Comparison of ENCODE assay signal across 10 cellular contexts in genomic region chr10:114413398-114413797, GRCh38. TPM values are rescaled to one million over a fixed set of nuclear protein-coding genes. Genes with fewer than 3 reads are reported as not detected.
DNase-seq lines count a peak whose midpoint lies in the region; ATAC-seq, FAIRE-seq and TF ChIP-seq lines count a peak whose summit lies in the region.
"Had no signal": no experiment of that assay in that cellular context is flagged by ENCODE, and none has a peak within 500 bp of the region (broad histone marks: within the 10 kb centered on the region; RNA-seq: fewer than 3 reads in every experiment).

No MANE protein-coding gene starts in this region.

- peak; percentile 31 for DNase-seq in ELR (ENCODE audit: low read depth)
- peak; percentile 89 for DNase-seq in RCC 7860 (ENCODE audit: low spot score)
- peak; percentile 53 to 59 for DNase-seq in heart right ventricle
- DNase-seq in sigmoid colon = peak; percentile 80
- DNase-seq in NCI-H526 (lab: John Stamatoyannopoulos, UW) = no peak
- DNase-seq in T-helper 2 cell treated with Interferon-gamma antibody and Interleukin-4, amounts not matched to agents 5 μg/mL and 100 μg/mL, for 36 hours (ENCODE audit: low spot score) = no peak
- no peak for DNase-seq in NCI-H2171 treated with DMSO at 0.1 percent for 48 hours (lab: John Stamatoyannopoulos, UW)
- DNase-seq: NCI-H1694; stimulated activated naive CD4-positive, alpha-beta T cell treated with Interleukin-2 at 50 U/mL for 16 hours had no signal

- no peak for TF ChIP-seq CTCF in heart right ventricle (IDR thresholded peaks at IDR 0.05)
- TF ChIP-seq CTCF in sigmoid colon (IDR thresholded peaks at IDR 0.05) = no peak

- no peaks in the 10 kb centered on the region for H3K4me1 Mint-ChIP-seq in T-helper 2 cell treated with Interferon-gamma antibody and Interleukin-4, amounts not matched to agents 5 μg/mL and 100 μg/mL, for 36 hours (ENCODE audit: low read depth)

- 19 to 25% methylated on average over 4 of the region's 4 CpGs for WGBS in heart right ventricle, 2 donors
- whole genome bisulfite sequencing in sigmoid colon, 2 donors = 42 to 48% methylated on average over 4 of the region's 4 CpGs

- no peaks in the 10 kb centered on the region for H3K9me3 Mint-ChIP-seq in T-helper 2 cell treated with Interferon-gamma antibody and Interleukin-4, amounts not matched to agents 5 μg/mL and 100 μg/mL, for 36 hours

- H3K4me1 ChIP-seq in heart right ventricle (peaks cover 0 to 27% (median 14%) of the 10 kb centered on the region in 9 donors), sigmoid colon (peaks cover 0 to 13% (median 10%) of the 10 kb centered on the region in 4 donors)

- H3K4me3 ChIP-seq in heart right ventricle (no peak overlapping the region), sigmoid colon (no peak overlapping the region)

- peaks cover 19% of the 10 kb centered on the region for H3K27me3 Mint-ChIP-seq in T-helper 2 cell treated with Interferon-gamma antibody and Interleukin-4, amounts not matched to agents 5 μg/mL and 100 μg/mL, for 36 hours (ENCODE audit: low read depth)

- TF ChIP-seq POLR2A in sigmoid colon (IDR thresholded peaks at IDR 0.05) = no peak

- H3K36me3 Mint-ChIP-seq in T-helper 2 cell treated with Interferon-gamma antibody and Interleukin-4, amounts not matched to agents 5 μg/mL and 100 μg/mL, for 36 hours (ENCODE audit: low read depth) = no peaks in the 10 kb centered on the region

- H3K4me3 Mint-ChIP-seq in T-helper 2 cell treated with Interferon-gamma antibody and Interleukin-4, amounts not matched to agents 5 μg/mL and 100 μg/mL, for 36 hours = no peak overlapping the region

- H3K9me3 ChIP-seq in heart right ventricle (no peaks in the 10 kb centered on the region), sigmoid colon (no peaks in the 10 kb centered on the region)

- ATAC-seq in heart right ventricle (peak; percentile 79 to 98 (median 92)), HG03571 (IDR thresholded peaks at IDR 0.05; ENCODE audit: unreplicated experiment) (no peak)

- TF ChIP-seq EP300 in sigmoid colon (IDR thresholded peaks at IDR 0.05) = no peak

- no peak for FAIRE-seq in RCC 7860 (lab: Jason Lieb, UNC)

- no peaks in the 10 kb centered on the region for H3K36me3 ChIP-seq in heart right ventricle
- no peaks in the 10 kb centered on the region for H3K36me3 ChIP-seq in sigmoid colon

- H3K27ac Mint-ChIP-seq in T-helper 2 cell treated with Interferon-gamma antibody and Interleukin-4, amounts not matched to agents 5 μg/mL and 100 μg/mL, for 36 hours = no peak overlapping the region

- intact Hi-C loops in heart right ventricle (cut with DNase I) = no loop called here
- intact Hi-C loops in sigmoid colon (cut with DNase I) = no loop called here

- peaks cover 0 to 3% (median 0%) of the 10 kb centered on the region in 7 donors for H3K27me3 ChIP-seq in heart right ventricle
- H3K27me3 ChIP-seq in sigmoid colon = no peaks in the 10 kb centered on the region

- peak overlapping the region in 7 of 10 donors; percentile 6 to 61 (median 28) for H3K27ac ChIP-seq in heart right ventricle
- peak overlapping the region in 1 of 4 donors; percentile 35 for H3K27ac ChIP-seq in sigmoid colon

RNA-seq across cellular contexts. Expression of gene AFAP1L2, which starts 9.1 kb away (rescaled TPM):
- total RNA-seq in heart right ventricle (1 to 10 TPM; 2.9 to 5.0 (median 4.5) TPM), sigmoid colon (10 to 100 TPM in 3 of 4 donors, 1 to 10 TPM in 1; 7.6 to 26.0 (median 19.1) TPM)
- polyA plus RNA-seq in heart right ventricle (1 to 10 TPM; 3.0 to 3.6 TPM), sigmoid colon (1 to 10 TPM; 2.5 to 7.9 (median 4.8) TPM)

Comparison
In these comparisons a context has a peak if more than half of its experiments do, and no peak if none do; other contexts are left out.
1. DNase-seq: peak in ELR (single experiment), RCC 7860 (single experiment), heart right ventricle (2 of 2) and sigmoid colon (single experiment); none in NCI-H526 (0 of 2), T-helper 2 cell treated with Interferon-gamma antibody and Interleukin-4, amounts not matched to agents 5 μg/mL and 100 μg/mL, for 36 hours (single experiment) and NCI-H2171 treated with DMSO at 0.1 percent for 48 hours (single experiment).